1 cellular context compared by ENCODE assay signal in genomic region chr15:70196314-70197291, GRCh38.
TF ChIP-seq lines count a peak whose summit lies in the region.

No MANE protein-coding gene starts in this region.

TF ChIP-seq in HepG2, 621 proteins besides CTCF, POLR2A, EP300 and RAD21 (continued from another document and continues in another):
- no peak for TF ChIP-seq USF2 (IDR thresholded peaks at IDR 0.05; ENCODE audit: low read depth, low read length)
- TF ChIP-seq USF2 (CRISPR knock-in tag; IDR thresholded peaks at IDR 0.05; ENCODE audit: borderline replicate concordance): no peak
- TF ChIP-seq MLXIP (CRISPR knock-in tag; IDR thresholded peaks at IDR 0.05; ENCODE audit: borderline replicate concordance): no peak
- TF ChIP-seq PHF5A (CRISPR knock-in tag; IDR thresholded peaks at IDR 0.05; ENCODE audit: low read depth, unreplicated experiment): no peak
- no peak; the same call in 1 of the 2 replicates for TF ChIP-seq SIX1 (CRISPR knock-in tag; IDR thresholded peaks at IDR 0.05; ENCODE audit: borderline replicate concordance)
- TF ChIP-seq FOXP1 (IDR thresholded peaks at IDR 0.05): no peak
- TF ChIP-seq FOXP1 (CRISPR knock-in tag; IDR thresholded peaks at IDR 0.05): 0 out of 2 replicates have a peak, but pooled peaks have one; percentile 27
- TF ChIP-seq KLF11 (CRISPR knock-in tag; IDR thresholded peaks at IDR 0.05): no peak
- TF ChIP-seq HNRNPK (IDR thresholded peaks at IDR 0.05; ENCODE audit: low read depth, low read length, poor library complexity, severe bottlenecking): no peak
- no peak for TF ChIP-seq JDP2 (CRISPR knock-in tag; IDR thresholded peaks at IDR 0.05; ENCODE audit: borderline replicate concordance)
- no peak for TF ChIP-seq ZNF766 (CRISPR knock-in tag; IDR thresholded peaks at IDR 0.05; ENCODE audit: borderline replicate concordance)
- TF ChIP-seq UBTF (CRISPR knock-in tag; IDR thresholded peaks at IDR 0.05): peak; percentile 55; the same call in 1 of the 2 replicates
- TF ChIP-seq PTBP1 (IDR thresholded peaks at IDR 0.05; ENCODE audit: low read depth, low read length, poor library complexity, severe bottlenecking): no peak
- no peak for TF ChIP-seq RFXAP (CRISPR knock-in tag; IDR thresholded peaks at IDR 0.05; ENCODE audit: borderline replicate concordance)
- no peak for TF ChIP-seq CC2D1A (CRISPR knock-in tag; IDR thresholded peaks at IDR 0.05)
- 0 out of 2 replicates have a peak, but pooled peaks have one; percentile 36 for TF ChIP-seq HOMEZ (CRISPR knock-in tag; IDR thresholded peaks at IDR 0.05; ENCODE audit: low read depth)
- TF ChIP-seq ZNF503 (CRISPR knock-in tag; IDR thresholded peaks at IDR 0.05): no peak
- TF ChIP-seq U2AF2 (IDR thresholded peaks at IDR 0.05; ENCODE audit: low read depth, low read length): no peak
- no peak for TF ChIP-seq NFE2 (CRISPR knock-in tag; IDR thresholded peaks at IDR 0.05)
- no peak for TF ChIP-seq BCL3 (CRISPR knock-in tag; IDR thresholded peaks at IDR 0.05)
- TF ChIP-seq CSRNP1 (CRISPR knock-in tag; IDR thresholded peaks at IDR 0.05): no peak
- no peak for TF ChIP-seq ZNF792 (CRISPR knock-in tag; IDR thresholded peaks at IDR 0.05)
- no peak for TF ChIP-seq KLF13 (CRISPR knock-in tag; IDR thresholded peaks at IDR 0.05)
- no peak for TF ChIP-seq ZNF484 (CRISPR knock-in tag; IDR thresholded peaks at IDR 0.05; ENCODE audit: borderline replicate concordance, low read depth)
- no peak for TF ChIP-seq HOXA9 (CRISPR knock-in tag; IDR thresholded peaks at IDR 0.05; ENCODE audit: borderline replicate concordance)
- TF ChIP-seq ZNF710 (CRISPR knock-in tag; IDR thresholded peaks at IDR 0.05; ENCODE audit: borderline replicate concordance): peak; percentile 48; the same call in 1 of the 2 replicates
- no peak for TF ChIP-seq FOSL2 (CRISPR knock-in tag; IDR thresholded peaks at IDR 0.05)
- no peak for TF ChIP-seq ZNF44 (CRISPR knock-in tag; IDR thresholded peaks at IDR 0.05)
- TF ChIP-seq HNF4A (CRISPR knock-in tag; IDR thresholded peaks at IDR 0.05): peak; percentile 52; the same call in 1 of the 2 replicates
- no peak for TF ChIP-seq SSRP1 (CRISPR knock-in tag; IDR thresholded peaks at IDR 0.05)
- TF ChIP-seq ZNF644 (CRISPR knock-in tag; IDR thresholded peaks at IDR 0.05; ENCODE audit: low read depth): peak; percentile 62
- no peak for TF ChIP-seq DDIT3 (CRISPR knock-in tag; IDR thresholded peaks at IDR 0.05)
- no peak for TF ChIP-seq SMARCC2 (IDR thresholded peaks at IDR 0.05)
- no peak for TF ChIP-seq AFF4 (CRISPR knock-in tag; IDR thresholded peaks at IDR 0.05)
- no peak; the same call in 1 of the 2 replicates for TF ChIP-seq RXRB (CRISPR knock-in tag; IDR thresholded peaks at IDR 0.05; ENCODE audit: borderline replicate concordance)
- TF ChIP-seq KAT7 (CRISPR knock-in tag; IDR thresholded peaks at IDR 0.05; ENCODE audit: borderline replicate concordance): no peak
- no peak for TF ChIP-seq REL (CRISPR knock-in tag; conservative IDR thresholded peaks at IDR 0.05)
- no peak for TF ChIP-seq GTF3A (CRISPR knock-in tag; conservative IDR thresholded peaks at IDR 0.05)
- no peak for TF ChIP-seq SATB2 (CRISPR knock-in tag; IDR thresholded peaks at IDR 0.05)
- TF ChIP-seq HNRNPUL1 (IDR thresholded peaks at IDR 0.05; ENCODE audit: low read depth, low read length): no peak
- TF ChIP-seq YEATS2 (CRISPR knock-in tag; IDR thresholded peaks at IDR 0.05; ENCODE audit: borderline replicate concordance): no peak
- TF ChIP-seq ZBTB20 (CRISPR knock-in tag; IDR thresholded peaks at IDR 0.05; ENCODE audit: borderline replicate concordance, low read depth): no peak
- no peak for TF ChIP-seq NBN (conservative IDR thresholded peaks at IDR 0.05)
- no peak for TF ChIP-seq ZBTB7A (CRISPR knock-in tag; IDR thresholded peaks at IDR 0.05)
